In genomic region chr5:75678155-75678554, GRCh38 we compare ENCODE assay signal across 16 cellular contexts. TPM values are rescaled to one million over a fixed set of nuclear protein-coding genes. Genes with fewer than 3 reads are reported as not detected.
DNase-seq lines count a peak whose midpoint lies in the region; ATAC-seq and TF ChIP-seq lines count a peak whose summit lies in the region.
"Had no signal": no experiment of that assay in that cellular context is flagged by ENCODE, and none has a peak within 500 bp of the region (broad histone marks: within the 10 kb centered on the region; RNA-seq: fewer than 3 reads in every experiment).

No MANE protein-coding gene starts in this region.

- H3K27me3 Mint-ChIP-seq in activated naive CD8-positive, alpha-beta T cell treated with anti-CD3 and anti-CD28 coated beads for 36 hours, result no peaks in the 10 kb centered on the region
- no peaks in the 10 kb centered on the region for H3K27me3 Mint-ChIP-seq in nephron (ENCODE audit: low read depth)

- peak overlapping the region; percentile 72 for H3K27ac Mint-ChIP-seq in activated naive CD8-positive, alpha-beta T cell treated with anti-CD3 and anti-CD28 coated beads for 36 hours
- H3K27ac Mint-ChIP-seq in nephron, result peak overlapping the region in 2 of 3 experiments; percentile 5 to 15

- peak; percentile 76 to 90 for ATAC-seq in activated CD4-positive, CD25-positive, alpha-beta regulatory T cell treated with anti-CD3 and anti-CD28 coated beads, Interleukin-2, amount 50 U/mL, for 24 hours
- ATAC-seq in HG02981 (IDR thresholded peaks at IDR 0.05; ENCODE audit: unreplicated experiment) (peak; percentile 52), GM21576 (IDR thresholded peaks at IDR 0.05; ENCODE audit: unreplicated experiment) (no peak)
- ATAC-seq: PC-3 had no signal

- H3K4me3 Mint-ChIP-seq in activated naive CD8-positive, alpha-beta T cell treated with anti-CD3 and anti-CD28 coated beads for 36 hours, result peak overlapping the region; percentile 48
- H3K4me3 Mint-ChIP-seq in nephron, result no peak overlapping the region

- H3K9me3 Mint-ChIP-seq in activated naive CD8-positive, alpha-beta T cell treated with anti-CD3 and anti-CD28 coated beads for 36 hours, result no peaks in the 10 kb centered on the region
- no peaks in the 10 kb centered on the region for H3K9me3 Mint-ChIP-seq in nephron

- peaks cover 13% of the 10 kb centered on the region for H3K4me1 Mint-ChIP-seq in activated naive CD8-positive, alpha-beta T cell treated with anti-CD3 and anti-CD28 coated beads for 36 hours
- peaks cover 5% of the 10 kb centered on the region for H3K4me1 Mint-ChIP-seq in nephron

- no peak for DNase-seq in activated CD4-positive, CD25-positive, alpha-beta regulatory T cell treated with anti-CD3 and anti-CD28 coated beads, Interleukin-2, amount 50 U/mL, for 72 hours
- DNase-seq in activated naive CD8-positive, alpha-beta T cell treated with anti-CD3 and anti-CD28 coated beads for 36 hours, result no peak
- no peak for DNase-seq in posterior vena cava (ENCODE audit: low spot score)
- no peak for DNase-seq in 8988T
- DNase-seq: brain microvascular endothelial cell; effector CD8-positive, alpha-beta T cell; GM23248; hypothalamus; NCI-H2029; NCI-H510A treated with DMSO at 0.1 percent for 48 hours; PC-3; substantia nigra had no signal

- TF ChIP-seq CTCF in nephron (IDR thresholded peaks at IDR 0.05; ENCODE audit: unreplicated experiment in 3 of 3), result no peak

- peaks cover 8% of the 10 kb centered on the region for H3K36me3 Mint-ChIP-seq in activated naive CD8-positive, alpha-beta T cell treated with anti-CD3 and anti-CD28 coated beads for 36 hours
- H3K36me3 Mint-ChIP-seq in nephron (ENCODE audit: low read depth), result peaks cover 10% of the 10 kb centered on the region

- intact Hi-C loops in posterior vena cava (cut with DNase I), result no loop called here

RNA-seq across cellular contexts. Expression of gene POC5, which starts 39.1 kb away (rescaled TPM):
- total RNA-seq in activated naive CD8-positive, alpha-beta T cell treated with anti-CD3 and anti-CD28 coated beads for 36 hours, result 10 to 100 TPM; 16.5 to 16.6 TPM
- 1 to 10 TPM; 8.8 to 9.1 TPM for total RNA-seq in posterior vena cava
